16 cellular contexts compared by ENCODE assay signal in the genomic region with DNA sequence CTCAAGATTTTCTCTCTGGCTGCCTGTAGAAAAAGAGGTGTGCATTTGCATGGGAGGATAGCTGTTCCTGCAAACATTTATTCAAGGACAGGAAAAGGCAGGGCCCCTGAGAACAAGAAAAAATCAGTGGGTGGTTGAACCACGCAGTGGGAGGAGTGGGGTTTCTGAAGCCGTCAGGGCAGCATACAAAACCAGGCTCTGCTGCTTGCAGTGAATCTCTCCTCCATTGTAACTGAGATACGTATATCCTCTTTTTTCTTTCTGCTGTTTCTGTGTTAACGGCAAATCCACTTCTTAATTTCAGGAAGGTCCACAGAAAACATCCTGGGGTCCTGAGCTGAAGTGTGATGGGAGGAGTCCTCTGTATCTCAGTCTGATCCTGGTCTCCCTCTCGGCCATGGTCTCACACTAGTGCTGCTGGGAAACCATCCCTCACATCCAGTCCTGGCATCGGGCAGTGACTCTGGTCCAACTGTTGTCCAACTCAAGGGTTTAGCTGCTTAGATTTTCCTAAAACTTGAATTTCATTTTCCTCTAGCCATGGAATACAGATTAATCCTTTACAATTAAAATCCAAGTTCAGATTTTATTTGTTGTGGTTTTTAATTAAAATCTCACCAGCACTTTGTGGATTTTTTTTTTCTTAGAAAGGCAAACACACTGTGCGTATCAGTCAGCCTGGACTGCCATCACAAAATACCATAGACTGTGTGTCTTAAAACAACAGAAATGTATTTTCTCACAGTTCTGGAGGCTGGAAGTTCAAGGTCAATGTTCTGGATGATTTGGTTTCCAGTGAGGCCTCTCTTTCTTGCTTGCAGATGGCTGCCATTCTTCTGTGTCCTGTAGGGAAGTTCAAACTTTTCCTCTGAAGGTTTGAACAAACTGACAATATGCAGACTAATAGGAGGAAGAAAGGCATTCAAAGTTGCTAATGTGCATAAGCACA. TPM values are rescaled to one million over a fixed set of nuclear protein-coding genes. Genes with fewer than 3 reads are reported as not detected.
DNase-seq lines count a peak whose midpoint lies in the region; ATAC-seq, FAIRE-seq and TF ChIP-seq lines count a peak whose summit lies in the region.
"Had no signal": no experiment of that assay in that cellular context is flagged by ENCODE, and none has a peak within 500 bp of the region (broad histone marks: within the 10 kb centered on the region; RNA-seq: fewer than 3 reads in every experiment).

No MANE protein-coding gene starts in this region.

- intact Hi-C loops in cardiac septum (cut with DNase I) (no loop called here), left ventricle myocardium superior (cut with micrococcal nuclease) (no loop called here), kidney (cut with DNase I) (no loop called here), esophagus squamous epithelium (cut with DNase I) (no loop called here)

- TF ChIP-seq CTCF in kidney (IDR thresholded peaks at IDR 0.05; ENCODE audit: borderline replicate concordance, extremely low read depth, insufficient read depth) (no peak), esophagus squamous epithelium (IDR thresholded peaks at IDR 0.05) (no peak)

- H3K4me3 ChIP-seq in kidney (ENCODE audit: low read length in 2 of 2) (peak overlapping the region in 1 of 2 donors; percentile 58), esophagus squamous epithelium (no peak overlapping the region)
- H3K4me3 ChIP-seq: ovary, thyroid gland had no signal

- FAIRE-seq in kidney (lab: Jason Lieb, UNC) = no peak
- FAIRE-seq: GM19239 had no signal

- 51 to 73% methylated on average over 7 of the region's 7 CpGs for WGBS in esophagus squamous epithelium, 2 donors

- H3K9ac ChIP-seq in kidney (ENCODE audit: low read length in 2 of 2) = peak overlapping the region in 1 of 2 donors; percentile 9

- H3K36me3 ChIP-seq in kidney (ENCODE audit: control insufficient read depth in 1 of 2, insufficient read depth in 2 of 2, low read length in 2 of 2) = no peaks in the 10 kb centered on the region
- no peaks in the 10 kb centered on the region for H3K36me3 ChIP-seq in esophagus squamous epithelium
- H3K36me3 ChIP-seq: ovary, thyroid gland had no signal

- H3K9me3 ChIP-seq in kidney (ENCODE audit: control insufficient read depth in 1 of 2, low read length in 2 of 2) (no peaks in the 10 kb centered on the region), esophagus squamous epithelium (no peaks in the 10 kb centered on the region)
- H3K9me3 ChIP-seq: ovary, thyroid gland had no signal

- TF ChIP-seq POLR2A in esophagus squamous epithelium (IDR thresholded peaks at IDR 0.05) = no peak

- H3K4me1 ChIP-seq in kidney (ENCODE audit: control insufficient read depth in 1 of 2, insufficient read depth in 1 of 2, low read depth in 1 of 2, low read length in 2 of 2) = peaks cover 4 to 15% of the 10 kb centered on the region in 2 donors
- H3K4me1 ChIP-seq in esophagus squamous epithelium = peaks cover 0 to 13% (median 3%) of the 10 kb centered on the region in 3 donors

- no peak for ATAC-seq in left ventricle myocardium superior
- ATAC-seq: Panc1 had no signal

- DNase-seq in cardiac septum (ENCODE audit: low spot score) = peak; percentile 9
- DNase-seq in left ventricle myocardium superior = no peak
- no peak for DNase-seq in kidney
- DNase-seq in esophagus squamous epithelium (lab: John Stamatoyannopoulos, UW) = no peak
- DNase-seq in NCI-H2171 (lab: John Stamatoyannopoulos, UW) = no peak
- no peak for DNase-seq in OCI-M2 (lab: John Stamatoyannopoulos, UW; ENCODE audit: unreplicated experiment)
- no peak for DNase-seq in NCI-H1694 treated with DMSO at 0.1 percent for 48 hours (lab: John Stamatoyannopoulos, UW)
- DNase-seq: mammary epithelial cell, NCI-H2171 treated with DMSO at 0.1 percent for 48 hours, ovary, T-helper 1 cell, thyroid gland had no signal

- peak overlapping the region; percentile 82 for H3K27ac ChIP-seq in angular gyrus (ENCODE audit: low read depth, low read length)
- H3K27ac ChIP-seq in kidney (ENCODE audit: low read depth in 2 of 2, low read length in 2 of 2) = peak overlapping the region; percentile 65
- no peak overlapping the region for H3K27ac ChIP-seq in esophagus squamous epithelium
- H3K27ac ChIP-seq: epithelial cell of prostate, thyroid gland had no signal

- peaks cover 0 to 28% (median 0%) of the 10 kb centered on the region in 4 donors for H3K27me3 ChIP-seq in esophagus squamous epithelium
- H3K27me3 ChIP-seq: ovary, thyroid gland had no signal

RNA-seq across cellular contexts. Expression of a gene that starts 26.9 kb away (rescaled TPM):
- total RNA-seq in cardiac septum (0.27 TPM), left ventricle myocardium superior (0.17 TPM), kidney (0.63 TPM), esophagus squamous epithelium (under 1 TPM in 1 of 4 donors, not detected in 3; 0.19 TPM)
- 0.67 TPM for polyA plus RNA-seq in kidney (ENCODE audit: insufficient read depth, low read depth, low replicate concordance)
- total RNA-seq: thyroid gland had no signal

Comparison
In these comparisons a context has a peak if more than half of its experiments do, and no peak if none do; other contexts are left out.
1. H3K27ac ChIP-seq: peak in angular gyrus (single experiment) and kidney (2 of 2); none in esophagus squamous epithelium (0 of 4).